8 cellular contexts compared by ENCODE assay signal in genomic region chr12:104740668-104741067, GRCh38.
A peak's percentile ranks its signal among the peaks of the same experiment; 100 is the strongest.
DNase-seq lines count a peak whose midpoint lies in the region; ATAC-seq and TF ChIP-seq lines count a peak whose summit lies in the region.

No MANE protein-coding gene starts in this region.

- H3K36me3 ChIP-seq in psoas muscle (ENCODE audit: insufficient read depth in 1 of 2, low read depth in 1 of 2), result no peaks in the 10 kb centered on the region

- H3K27me3 Mint-ChIP-seq in activated T-cell treated with anti-CD3 and anti-CD28 coated beads, Interleukin-2, amount 50 U/mL, for 4 hours (ENCODE audit: low read depth), result no peaks in the 10 kb centered on the region
- no peaks in the 10 kb centered on the region for H3K27me3 Mint-ChIP-seq in activated CD4-positive, alpha-beta memory T cell treated with anti-CD3 and anti-CD28 coated beads, Interleukin-2, amount 10 ng/mL, durations not matched to agents 7 days and 5 days

- intact Hi-C loops in psoas muscle (cut with DNase I), result no loop called here

- H3K4me3 Mint-ChIP-seq in activated T-cell treated with anti-CD3 and anti-CD28 coated beads, Interleukin-2, amount 50 U/mL, for 4 hours, result peak overlapping the region; percentile 24
- peak overlapping the region; percentile 60 for H3K4me3 Mint-ChIP-seq in activated CD4-positive, alpha-beta memory T cell treated with anti-CD3 and anti-CD28 coated beads, Interleukin-2, amount 10 ng/mL, durations not matched to agents 7 days and 5 days

- no peak overlapping the region for H3K4me3 ChIP-seq in psoas muscle

- H3K27me3 ChIP-seq in psoas muscle (ENCODE audit: insufficient read depth in 3 of 3, low read length in 2 of 3), result no peaks in the 10 kb centered on the region

- CTCF ChIA-PET in activated CD4-positive, alpha-beta memory T cell treated with anti-CD3 and anti-CD28 coated beads, Interleukin-2, amount 10 ng/mL, durations not matched to agents 7 days and 5 days (lab: Charles Lee), result no interaction called here

- peaks cover 3% of the 10 kb centered on the region for H3K9me3 Mint-ChIP-seq in activated T-cell treated with anti-CD3 and anti-CD28 coated beads, Interleukin-2, amount 50 U/mL, for 4 hours
- no peaks in the 10 kb centered on the region for H3K9me3 Mint-ChIP-seq in activated CD4-positive, alpha-beta memory T cell treated with anti-CD3 and anti-CD28 coated beads, Interleukin-2, amount 10 ng/mL, durations not matched to agents 7 days and 5 days

- DNase-seq in activated T-cell treated with anti-CD3 and anti-CD28 coated beads, Interleukin-2, amount 50 U/mL, for 4 hours, result no peak
- DNase-seq in activated T-cell treated with anti-CD3 and anti-CD28 coated beads, Interleukin-2, amount 50 U/mL, for 48 hours, result no peak
- DNase-seq in activated CD4-positive, alpha-beta memory T cell treated with anti-CD3 and anti-CD28 coated beads, Interleukin-2, amount 10 ng/mL, durations not matched to agents 7 days and 5 days, result peak; percentile 35
- DNase-seq in putamen (ENCODE audit: low spot score), result peak; percentile 47
- DNase-seq in activated effector memory CD4-positive, alpha-beta T cell treated with anti-CD3 and anti-CD28 coated beads, Interleukin-2, amount 50 U/mL, for 16 hours, result no peak
- no peak for DNase-seq in NCI-H1436 (lab: John Stamatoyannopoulos, UW)
- no peak for DNase-seq in psoas muscle

- H3K4me1 ChIP-seq in psoas muscle, result no peaks in the 10 kb centered on the region

- WGBS in psoas muscle, 3 donors, result 64 to 74% (median 69%) methylated on average over 6 of the region's 6 CpGs

- no peaks in the 10 kb centered on the region for H3K9me3 ChIP-seq in psoas muscle

- POLR2A ChIA-PET in activated CD4-positive, alpha-beta memory T cell treated with anti-CD3 and anti-CD28 coated beads, Interleukin-2, amount 10 ng/mL, durations not matched to agents 7 days and 5 days (lab: Charles Lee), result interaction anchor here (0.6 to 1.4 kb wide), 4 partner anchors 20 to 127 kb away, joined by 3 to 4 read pairs (median 3); no protein-coding TSS in a partner anchor

- TF ChIP-seq CTCF in psoas muscle (IDR thresholded peaks at IDR 0.05), result no peak

- H3K27ac ChIP-seq in psoas muscle, result no peak overlapping the region

- ATAC-seq in activated T-cell treated with anti-CD3 and anti-CD28 coated beads, Interleukin-2, amount 50 U/mL, for 4 hours, result peak; percentile 53 to 54
- ATAC-seq in HG03025 (IDR thresholded peaks at IDR 0.05; ENCODE audit: low FRiP score, unreplicated experiment) (peak; percentile 72), psoas muscle (no peak)

- peaks cover 78% of the 10 kb centered on the region for H3K4me1 Mint-ChIP-seq in activated T-cell treated with anti-CD3 and anti-CD28 coated beads, Interleukin-2, amount 50 U/mL, for 4 hours (ENCODE audit: low read depth)
- H3K4me1 Mint-ChIP-seq in activated CD4-positive, alpha-beta memory T cell treated with anti-CD3 and anti-CD28 coated beads, Interleukin-2, amount 10 ng/mL, durations not matched to agents 7 days and 5 days, result peaks cover 78% of the 10 kb centered on the region

- peaks cover 9% of the 10 kb centered on the region for H3K36me3 Mint-ChIP-seq in activated T-cell treated with anti-CD3 and anti-CD28 coated beads, Interleukin-2, amount 50 U/mL, for 4 hours (ENCODE audit: insufficient read depth)
- peaks cover 27% of the 10 kb centered on the region for H3K36me3 Mint-ChIP-seq in activated CD4-positive, alpha-beta memory T cell treated with anti-CD3 and anti-CD28 coated beads, Interleukin-2, amount 10 ng/mL, durations not matched to agents 7 days and 5 days (ENCODE audit: low read depth)

- H3K27ac Mint-ChIP-seq in activated CD4-positive, alpha-beta memory T cell treated with anti-CD3 and anti-CD28 coated beads, Interleukin-2, amount 10 ng/mL, durations not matched to agents 7 days and 5 days, result peak overlapping the region; percentile 85

Comparison
In these comparisons a context has a peak if more than half of its experiments do, and no peak if none do; other contexts are left out.
1. ATAC-seq: peak in activated T-cell treated with anti-CD3 and anti-CD28 coated beads, Interleukin-2, amount 50 U/mL, for 4 hours (2 of 2) and HG03025 (single experiment); none in psoas muscle (0 of 4).
2. DNase-seq: peak in activated CD4-positive, alpha-beta memory T cell treated with anti-CD3 and anti-CD28 coated beads, Interleukin-2, amount 10 ng/mL, durations not matched to agents 7 days and 5 days (single experiment) and putamen (single experiment); none in activated T-cell treated with anti-CD3 and anti-CD28 coated beads, Interleukin-2, amount 50 U/mL, for 4 hours (single experiment), activated T-cell treated with anti-CD3 and anti-CD28 coated beads, Interleukin-2, amount 50 U/mL, for 48 hours (0 of 2), activated effector memory CD4-positive, alpha-beta T cell treated with anti-CD3 and anti-CD28 coated beads, Interleukin-2, amount 50 U/mL, for 16 hours (single experiment), NCI-H1436 (single experiment) and psoas muscle (0 of 2).